Comparison of ENCODE assay signal across 18 cellular contexts in genomic region chr15:28957606-28958498, GRCh38.
DNase-seq lines count a peak whose midpoint lies in the region; ATAC-seq, FAIRE-seq and TF ChIP-seq lines count a peak whose summit lies in the region.
"Had no signal": no experiment of that assay in that cellular context is flagged by ENCODE, and none has a peak within 500 bp of the region (broad histone marks: within the 10 kb centered on the region; RNA-seq: fewer than 3 reads in every experiment).

No MANE protein-coding gene starts in this region.

- H3K4me3 Mint-ChIP-seq in endodermal cell (no peak overlapping the region), natural killer cell (peak overlapping the region; percentile 86)
- H3K4me3 Mint-ChIP-seq: B cell had no signal

- in situ Hi-C loops in HepG2 (cut with HindIII; ENCODE audit: extremely low pct_ligation_motif_present, low pct_unique_long_range_greater_than_20kb), result no loop called here

- H3K9me3 ChIP-seq in HepG2 (ENCODE audit: low read length) (no peaks in the 10 kb centered on the region), right lobe of liver (no peaks in the 10 kb centered on the region), endodermal cell (ENCODE audit: control insufficient read depth, low read length) (no peaks in the 10 kb centered on the region)

- H3K79me2 ChIP-seq in HepG2 (ENCODE audit: insufficient read depth, low read length), result no peaks in the 10 kb centered on the region

- no peaks in the 10 kb centered on the region for H4K20me1 ChIP-seq in HepG2 (ENCODE audit: insufficient read depth, low read length)

- no peak overlapping the region for H2AFZ ChIP-seq in HepG2 (ENCODE audit: low read length)

- CTCF ChIA-PET in HepG2 (lab: Yijun Ruan, JAX; ENCODE audit: low intra/inter-chr PET ratio, low total read pairs), result no interaction called here

- BruUV-seq in HepG2 (replicated peaks; lab: Mats Ljungman, UMichigan), result no TSS peak

- peaks cover 9% of the 10 kb centered on the region for H3K4me1 ChIP-seq in HepG2 (ENCODE audit: insufficient read depth, low read length)
- H3K4me1 ChIP-seq in right lobe of liver, result no peaks in the 10 kb centered on the region
- H3K4me1 ChIP-seq in endodermal cell (ENCODE audit: control insufficient read depth, insufficient read depth, low read length), result no peaks in the 10 kb centered on the region

- H3K36me3 Mint-ChIP-seq in endodermal cell (ENCODE audit: low read depth) (peaks cover 2% of the 10 kb centered on the region), natural killer cell (no peaks in the 10 kb centered on the region)

- no peak for TF ChIP-seq EP300 in HepG2 (IDR thresholded peaks at IDR 0.05; ENCODE audit: low read depth in 2 of 2, low read length in 2 of 2)
- no peak for TF ChIP-seq EP300 in HepG2 (CRISPR knock-in tag; IDR thresholded peaks at IDR 0.05; ENCODE audit: borderline replicate concordance)

- TF ChIP-seq CTCF in HepG2 (CRISPR knock-in tag; IDR thresholded peaks at IDR 0.05) (no peak), right lobe of liver (IDR thresholded peaks at IDR 0.05) (no peak), endodermal cell (conservative IDR thresholded peaks at IDR 0.05) (no peak), natural killer cell (IDR thresholded peaks at IDR 0.05) (no peak), GM20000 (IDR thresholded peaks at IDR 0.05; ENCODE audit: extremely low read depth, missing control alignments) (no peak)

- H3K27ac ChIP-seq in HepG2 (ENCODE audit: extremely low read length, insufficient read depth, low read length), result no peak overlapping the region
- H3K27ac ChIP-seq in right lobe of liver, result no peak overlapping the region
- no peak overlapping the region for H3K27ac ChIP-seq in endodermal cell (ENCODE audit: low read depth, low read length)

- H3K4me1 Mint-ChIP-seq in endodermal cell (no peaks in the 10 kb centered on the region), natural killer cell (peaks cover 73 to 75% of the 10 kb centered on the region in 2 donors)
- H3K4me1 Mint-ChIP-seq: B cell had no signal

- H3K36me3 ChIP-seq in HepG2 (replicated peaks in 1 of 2; ENCODE audit: control insufficient read depth in 1 of 2, insufficient read depth in 2 of 2, low read length in 2 of 2) (no peaks in the 10 kb centered on the region), right lobe of liver (no peaks in the 10 kb centered on the region), endodermal cell (ENCODE audit: control insufficient read depth, insufficient read depth, low read length) (no peaks in the 10 kb centered on the region)

- H3K27ac Mint-ChIP-seq in endodermal cell (no peak overlapping the region), natural killer cell (peak overlapping the region; percentile 94 to 95)
- H3K27ac Mint-ChIP-seq: B cell had no signal

- H3K9me3 Mint-ChIP-seq in endodermal cell, result no peaks in the 10 kb centered on the region
- no peaks in the 10 kb centered on the region for H3K9me3 Mint-ChIP-seq in natural killer cell
- H3K9me3 Mint-ChIP-seq: CD8-positive, alpha-beta memory T cell had no signal

- TF ChIP-seq RAD21 in HepG2 (CRISPR knock-in tag; IDR thresholded peaks at IDR 0.05), result no peak

- POLR2A ChIA-PET in HepG2 (lab: Yijun Ruan, JAX), result no interaction called here

- H3K9ac ChIP-seq in HepG2 (ENCODE audit: insufficient read depth, low read depth, low read length) (no peak overlapping the region), endodermal cell (ENCODE audit: extremely low read depth, low read length, poor library complexity, severe bottlenecking) (no peak overlapping the region)

- TF ChIP-seq POLR2A in HepG2 (IDR thresholded peaks at IDR 0.05; ENCODE audit: insufficient read depth in 1 of 2, low read depth in 2 of 2, low read length in 2 of 2), result no peak
- no peak for TF ChIP-seq POLR2A in right lobe of liver (IDR thresholded peaks at IDR 0.05)

- no peak overlapping the region for H3K4me2 ChIP-seq in HepG2 (ENCODE audit: low read depth, low read length)

- DNase-seq in HepG2 (ENCODE audit: low spot score) (peak; percentile 18), right lobe of liver (no peak), endodermal cell (peak; percentile 17), natural killer cell (no peak), NCI-H146 (lab: John Stamatoyannopoulos, UW) (no peak), iPS-NIHi11 (ENCODE audit: low spot score) (no peak), GM20000 (ENCODE audit: low spot score) (no peak)
- DNase-seq: CD8-positive, alpha-beta memory T cell; DND-41; GF-D8; GOT3; NCI-H1105; NCI-H187 treated with DMSO at 0.1 percent for 48 hours; NCI-H2171 treated with DMSO at 0.1 percent for 48 hours; NCI-H774; SHP77 had no signal

- H3K4me3 ChIP-seq in HepG2 (replicated peaks in 1 of 3; ENCODE audit: insufficient read depth in 1 of 3, low read depth in 2 of 3, low read length in 3 of 3) (no peak overlapping the region), right lobe of liver (no peak overlapping the region), endodermal cell (ENCODE audit: low read length) (no peak overlapping the region)

- H3K27me3 Mint-ChIP-seq in endodermal cell (ENCODE audit: insufficient read depth) (no peaks in the 10 kb centered on the region), natural killer cell (ENCODE audit: low read depth in 2 of 2) (no peaks in the 10 kb centered on the region)
- H3K27me3 Mint-ChIP-seq: B cell had no signal

- intact Hi-C loops in HepG2 (cut with micrococcal nuclease; ENCODE audit: unreplicated experiment) (no loop called here), right lobe of liver (cut with DNase I) (no loop called here), natural killer cell (cut with micrococcal nuclease) (loop anchor here (5.0 kb wide), 1 partner anchor 34 kb away; no protein-coding TSS in a partner anchor)

- FAIRE-seq in HepG2 (lab: Jason Lieb, UNC), result no peak

- H3K27me3 ChIP-seq in HepG2 (ENCODE audit: control insufficient read depth in 1 of 2, insufficient read depth in 2 of 2, low read length in 2 of 2) (no peaks in the 10 kb centered on the region), right lobe of liver (no peaks in the 10 kb centered on the region), endodermal cell (ENCODE audit: control insufficient read depth, insufficient read depth, low read length, poor library complexity, severe bottlenecking) (no peaks in the 10 kb centered on the region)

- WGBS in HepG2 (ENCODE audit: low lambda C conversion rate), result 75% methylated on average over 18 of the region's 18 CpGs
- WGBS in right lobe of liver (ENCODE audit: insufficient coverage, low coverage, low lambda C conversion rate, missing lambda C conversion rate), result 67% methylated on average over 10 of the region's 18 CpGs
- WGBS in endodermal cell (ENCODE audit: insufficient coverage in 1 of 2, insufficient read length in 1 of 2), 2 experiments, result 93 to 99% methylated on average over 16 to 18 of the region's 18 CpGs

- ATAC-seq in HepG2, result peak; percentile 75
- no peak for ATAC-seq in right lobe of liver
- peak in 1 of 3 donors; percentile 21 for ATAC-seq in natural killer cell
- ATAC-seq: Panc1 had no signal

TF ChIP-seq in HepG2, 621 proteins besides CTCF, POLR2A, EP300 and RAD21:
- peak; percentile 63; the same call in 1 of the 2 replicates for TF ChIP-seq ZNF263 (CRISPR knock-in tag; IDR thresholded peaks at IDR 0.05)
- no peak for TF ChIP-seq HOXA3 (CRISPR knock-in tag; IDR thresholded peaks at IDR 0.05)
- TF ChIP-seq ZNF121 (CRISPR knock-in tag; IDR thresholded peaks at IDR 0.05), result 0 out of 2 replicates have a peak, but pooled peaks have one; percentile 17
- no peak for TF ChIP-seq ZNF264 (CRISPR knock-in tag; IDR thresholded peaks at IDR 0.05)
- no peak for TF ChIP-seq KLF15 (CRISPR knock-in tag; IDR thresholded peaks at IDR 0.05; ENCODE audit: borderline replicate concordance)
- no peak for TF ChIP-seq YEATS4 (CRISPR knock-in tag; IDR thresholded peaks at IDR 0.05; ENCODE audit: borderline replicate concordance)
- no peak for TF ChIP-seq MEIS1 (CRISPR knock-in tag; IDR thresholded peaks at IDR 0.05; ENCODE audit: borderline replicate concordance)
- TF ChIP-seq MAF1 (CRISPR knock-in tag; IDR thresholded peaks at IDR 0.05; ENCODE audit: borderline replicate concordance), result no peak
- no peak for TF ChIP-seq SMYD3 (CRISPR knock-in tag; IDR thresholded peaks at IDR 0.05)
- no peak for TF ChIP-seq ZNF713 (CRISPR knock-in tag; IDR thresholded peaks at IDR 0.05)
- TF ChIP-seq NFIB (CRISPR knock-in tag; IDR thresholded peaks at IDR 0.05; ENCODE audit: borderline replicate concordance), result no peak
- peak; percentile 99 for TF ChIP-seq ZNF12 (CRISPR knock-in tag; IDR thresholded peaks at IDR 0.05)
- TF ChIP-seq ZNF234 (CRISPR knock-in tag; conservative IDR thresholded peaks at IDR 0.05), result no peak
- TF ChIP-seq ZNF775 (CRISPR knock-in tag; IDR thresholded peaks at IDR 0.05; ENCODE audit: borderline replicate concordance), result no peak

Comparison
In these comparisons a context has a peak if more than half of its experiments do, and no peak if none do; other contexts are left out.
1. DNase-seq: peak in HepG2 (single experiment) and endodermal cell (single experiment); none in right lobe of liver (0 of 3), natural killer cell (single experiment), NCI-H146 (single experiment), iPS-NIHi11 (single experiment) and GM20000 (single experiment).